19 cellular contexts compared by ENCODE assay signal in the genomic region with DNA sequence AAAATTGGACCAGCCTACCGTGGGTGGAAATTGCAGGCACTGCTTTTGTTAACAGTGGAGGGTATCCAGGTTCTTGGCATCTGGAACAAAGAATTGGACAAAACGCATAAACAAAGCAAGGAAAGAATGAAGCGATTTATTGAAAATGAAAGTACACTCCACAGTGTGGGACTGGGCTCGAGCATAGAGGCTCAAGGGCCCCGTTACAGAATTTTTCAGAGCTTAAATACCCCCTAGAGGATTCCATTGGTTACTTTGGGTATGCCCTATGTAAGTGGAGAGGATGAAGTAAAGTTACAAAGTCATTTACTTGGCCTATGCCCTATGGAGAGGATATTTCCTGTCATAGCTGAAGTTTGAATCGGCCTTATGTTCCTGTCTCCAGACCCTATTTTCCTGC.
DNase-seq lines count a peak whose midpoint lies in the region; ATAC-seq and TF ChIP-seq lines count a peak whose summit lies in the region.
"Had no signal": no experiment of that assay in that cellular context is flagged by ENCODE, and none has a peak within 500 bp of the region (broad histone marks: within the 10 kb centered on the region; RNA-seq: fewer than 3 reads in every experiment).

No MANE protein-coding gene starts in this region.

- POLR2A ChIA-PET in PC-9 (lab: Charles Lee; ENCODE audit: unreplicated experiment) (no interaction called here), OCI-LY7 (lab: Charles Lee) (interaction anchor here (1.6 kb wide), 1 partner anchor 32 kb away, joined by 4 read pairs; no protein-coding TSS in a partner anchor)

- no peaks in the 10 kb centered on the region for H3K27me3 Mint-ChIP-seq in activated T-helper 17 cell treated with anti-CD3 and anti-CD28 coated beads, Interleukin-2, amount 50 U/mL, for 72 hours
- H3K27me3 Mint-ChIP-seq: B cell; CD4-positive, alpha-beta T cell had no signal

- H3K27ac Mint-ChIP-seq in activated T-helper 17 cell treated with anti-CD3 and anti-CD28 coated beads, Interleukin-2, amount 50 U/mL, for 72 hours, result no peak overlapping the region
- H3K27ac Mint-ChIP-seq: B cell; CD4-positive, alpha-beta T cell; CD8-positive, alpha-beta T cell had no signal

- no peak overlapping the region for H3K4me3 Mint-ChIP-seq in activated T-helper 17 cell treated with anti-CD3 and anti-CD28 coated beads, Interleukin-2, amount 50 U/mL, for 72 hours
- H3K4me3 Mint-ChIP-seq: B cell; CD4-positive, alpha-beta T cell; CD8-positive, alpha-beta T cell had no signal

- H3K36me3 Mint-ChIP-seq in activated T-helper 17 cell treated with anti-CD3 and anti-CD28 coated beads, Interleukin-2, amount 50 U/mL, for 72 hours (ENCODE audit: low read depth), result no peaks in the 10 kb centered on the region
- H3K36me3 Mint-ChIP-seq: CD8-positive, alpha-beta T cell had no signal

- peak overlapping the region; percentile 25 for H2AFZ ChIP-seq in ACC112 (ENCODE audit: low read length, unreplicated experiment)
- 0 out of 2 replicates have a peak overlapping the region, but pooled peaks have one; percentile 48 for H2AFZ ChIP-seq in MM.1S (ENCODE audit: low read length)
- H2AFZ ChIP-seq in PC-9, result no peak overlapping the region; the same call in 1 of the 2 replicates
- H2AFZ ChIP-seq in OCI-LY7 (ENCODE audit: low read length), result no peak overlapping the region

- H3K36me3 ChIP-seq in ACC112 (ENCODE audit: insufficient read depth, low read length) (no peaks in the 10 kb centered on the region), MM.1S (replicated peaks; ENCODE audit: insufficient read depth, low read length) (no peaks in the 10 kb centered on the region), PC-9 (ENCODE audit: low read depth) (no peaks in the 10 kb centered on the region), OCI-LY7 (ENCODE audit: insufficient read depth, low read length) (no peaks in the 10 kb centered on the region)
- H3K36me3 ChIP-seq: BLaER1 treated with 17β-estradiol and CSF1 and Interleukin-3, amounts not matched to agents 10 nM and 100 nM had no signal

- no TSS peak for BruUV-seq in PC-9 (replicated peaks; lab: Mats Ljungman, UMichigan)
- BruUV-seq in OCI-LY7 (replicated peaks; lab: Mats Ljungman, UMichigan), result no TSS peak

- H3K27me3 ChIP-seq in ACC112 (ENCODE audit: insufficient read depth, low read length), result no peaks in the 10 kb centered on the region
- no peaks in the 10 kb centered on the region for H3K27me3 ChIP-seq in MM.1S (replicated peaks; ENCODE audit: insufficient read depth, low read length)
- H3K27me3 ChIP-seq in PC-9 (ENCODE audit: insufficient read depth, low read depth), result no peaks in the 10 kb centered on the region
- H3K27me3 ChIP-seq: BLaER1 treated with 17β-estradiol and CSF1 and Interleukin-3, amounts not matched to agents 10 nM and 100 nM had no signal

- H3K9me3 ChIP-seq in MM.1S (replicated peaks; ENCODE audit: insufficient read depth, low read length) (no peaks in the 10 kb centered on the region), PC-9 (ENCODE audit: insufficient read depth, low read depth) (no peaks in the 10 kb centered on the region), OCI-LY7 (ENCODE audit: low read length) (no peaks in the 10 kb centered on the region)
- H3K9me3 ChIP-seq: Caco-2 had no signal

- H3K4me1 ChIP-seq in ACC112 (ENCODE audit: control insufficient read depth, insufficient read depth, low read length, unreplicated experiment) (no peaks in the 10 kb centered on the region), MM.1S (ENCODE audit: low read length) (no peaks in the 10 kb centered on the region), PC-9 (replicated peaks; ENCODE audit: insufficient read depth) (no peaks in the 10 kb centered on the region), OCI-LY7 (ENCODE audit: insufficient read depth, low read length, poor library complexity, severe bottlenecking) (no peaks in the 10 kb centered on the region)
- H3K4me1 ChIP-seq: BLaER1 treated with 17β-estradiol and CSF1 and Interleukin-3, amounts not matched to agents 10 nM and 100 nM; Caco-2 had no signal

- H3K79me2 ChIP-seq in ACC112 (ENCODE audit: control insufficient read depth, insufficient read depth, low read length, unreplicated experiment), result no peaks in the 10 kb centered on the region
- H3K79me2 ChIP-seq in MM.1S (ENCODE audit: low read length), result no peaks in the 10 kb centered on the region
- H3K79me2 ChIP-seq in PC-9 (ENCODE audit: low read depth), result no peaks in the 10 kb centered on the region
- no peaks in the 10 kb centered on the region for H3K79me2 ChIP-seq in OCI-LY7 (ENCODE audit: insufficient read depth, low read depth, low read length)

- CTCF ChIA-PET in PC-9 (lab: Charles Lee) (no interaction called here), OCI-LY7 (lab: Charles Lee; ENCODE audit: unreplicated experiment) (no interaction called here)

- H4K20me1 ChIP-seq in MM.1S (ENCODE audit: insufficient read depth, low read length) (no peaks in the 10 kb centered on the region), PC-9 (ENCODE audit: insufficient read depth) (no peaks in the 10 kb centered on the region), OCI-LY7 (ENCODE audit: insufficient read depth, low read length) (no peaks in the 10 kb centered on the region)
- H4K20me1 ChIP-seq: BLaER1 treated with 17β-estradiol and CSF1 and Interleukin-3, amounts not matched to agents 10 nM and 100 nM had no signal

- no peak for ATAC-seq in activated T-helper 17 cell treated with anti-CD3 and anti-CD28 coated beads, Interleukin-2, amount 50 U/mL, for 72 hours (replicated peaks)
- ATAC-seq: CD8-positive, alpha-beta T cell; GM12878 had no signal

- DNase-seq in MM.1S, result no peak
- DNase-seq in PC-9, result no peak
- no peak for DNase-seq in OCI-LY7 (ENCODE audit: low spot score)
- no peak for DNase-seq in NCI-H510A (lab: John Stamatoyannopoulos, UW)
- DNase-seq: 8988T; AML-193; Caco-2; Calu3; CD4-positive, alpha-beta T cell; CD8-positive, alpha-beta T cell; DND-41; EL; GDM1 had no signal

- H3K9me3 Mint-ChIP-seq in activated T-helper 17 cell treated with anti-CD3 and anti-CD28 coated beads, Interleukin-2, amount 50 U/mL, for 72 hours, result no peaks in the 10 kb centered on the region
- H3K9me3 Mint-ChIP-seq: CD4-positive, alpha-beta T cell; CD8-positive, alpha-beta T cell had no signal

- H3K4me1 Mint-ChIP-seq in activated T-helper 17 cell treated with anti-CD3 and anti-CD28 coated beads, Interleukin-2, amount 50 U/mL, for 72 hours, result no peaks in the 10 kb centered on the region
- H3K4me1 Mint-ChIP-seq: B cell had no signal

- H3K9ac ChIP-seq in MM.1S (ENCODE audit: low read length), result no peak overlapping the region
- H3K9ac ChIP-seq: BLaER1 treated with 17β-estradiol and CSF1 and Interleukin-3, amounts not matched to agents 10 nM and 100 nM had no signal

- intact Hi-C loops in PC-9 (cut with micrococcal nuclease; ENCODE audit: unreplicated experiment) (no loop called here), OCI-LY7 (cut with micrococcal nuclease; ENCODE audit: unreplicated experiment) (no loop called here)

- H3K4me3 ChIP-seq in ACC112 (ENCODE audit: low read depth, low read length) (no peak overlapping the region), MM.1S (ENCODE audit: low read length) (0 out of 2 replicates have a peak overlapping the region, but pooled peaks have one; percentile 5), PC-9 (no peak overlapping the region), OCI-LY7 (ENCODE audit: low read depth, low read length, poor library complexity, severe bottlenecking) (no peak overlapping the region)
- H3K4me3 ChIP-seq: BLaER1 treated with 17β-estradiol and CSF1 and Interleukin-3, amounts not matched to agents 10 nM and 100 nM; GM12878 had no signal

- H3K4me2 ChIP-seq in MM.1S (ENCODE audit: low read depth, low read length) (peak overlapping the region; percentile 41; the same call in 1 of the 2 replicates), PC-9 (peak overlapping the region; percentile 18; the same call in 1 of the 2 replicates), OCI-LY7 (ENCODE audit: low read length) (no peak overlapping the region)
- H3K4me2 ChIP-seq: BLaER1 treated with 17β-estradiol and CSF1 and Interleukin-3, amounts not matched to agents 10 nM and 100 nM had no signal

- H3K27ac ChIP-seq in ACC112 (ENCODE audit: low read depth, low read length), result no peak overlapping the region
- no peak overlapping the region for H3K27ac ChIP-seq in MM.1S (ENCODE audit: low read length)
- H3K27ac ChIP-seq in PC-9, result no peak overlapping the region
- H3K27ac ChIP-seq in OCI-LY7 (ENCODE audit: low read depth, low read length, poor library complexity, severe bottlenecking), result no peak overlapping the region
- H3K27ac ChIP-seq: BLaER1 treated with 17β-estradiol and CSF1 and Interleukin-3, amounts not matched to agents 10 nM and 100 nM; C4-2B had no signal

- TF ChIP-seq CTCF in MM.1S (IDR thresholded peaks at IDR 0.05; ENCODE audit: low read length) (no peak), PC-9 (conservative IDR thresholded peaks at IDR 0.05) (no peak), OCI-LY7 (conservative IDR thresholded peaks at IDR 0.05; ENCODE audit: low read length) (no peak)

- H3K9me2 ChIP-seq in MM.1S (replicated peaks; ENCODE audit: insufficient read depth, low read length) (no peaks in the 10 kb centered on the region), PC-9 (ENCODE audit: insufficient read depth) (no peaks in the 10 kb centered on the region), OCI-LY7 (ENCODE audit: insufficient read depth, low read length) (no peaks in the 10 kb centered on the region)

- H3F3A ChIP-seq in MM.1S (ENCODE audit: insufficient read depth, low read length) (no peaks in the 10 kb centered on the region), PC-9 (ENCODE audit: insufficient read depth, low read depth) (no peaks in the 10 kb centered on the region)

Comparison
In these comparisons a context has a peak if more than half of its experiments do, and no peak if none do; other contexts are left out.
1. H2AFZ ChIP-seq: peak in ACC112 (single experiment) and MM.1S (single experiment); none in PC-9 (single experiment) and OCI-LY7 (single experiment).